ENCODE assay signal across 8 cellular contexts in the genomic region with DNA sequence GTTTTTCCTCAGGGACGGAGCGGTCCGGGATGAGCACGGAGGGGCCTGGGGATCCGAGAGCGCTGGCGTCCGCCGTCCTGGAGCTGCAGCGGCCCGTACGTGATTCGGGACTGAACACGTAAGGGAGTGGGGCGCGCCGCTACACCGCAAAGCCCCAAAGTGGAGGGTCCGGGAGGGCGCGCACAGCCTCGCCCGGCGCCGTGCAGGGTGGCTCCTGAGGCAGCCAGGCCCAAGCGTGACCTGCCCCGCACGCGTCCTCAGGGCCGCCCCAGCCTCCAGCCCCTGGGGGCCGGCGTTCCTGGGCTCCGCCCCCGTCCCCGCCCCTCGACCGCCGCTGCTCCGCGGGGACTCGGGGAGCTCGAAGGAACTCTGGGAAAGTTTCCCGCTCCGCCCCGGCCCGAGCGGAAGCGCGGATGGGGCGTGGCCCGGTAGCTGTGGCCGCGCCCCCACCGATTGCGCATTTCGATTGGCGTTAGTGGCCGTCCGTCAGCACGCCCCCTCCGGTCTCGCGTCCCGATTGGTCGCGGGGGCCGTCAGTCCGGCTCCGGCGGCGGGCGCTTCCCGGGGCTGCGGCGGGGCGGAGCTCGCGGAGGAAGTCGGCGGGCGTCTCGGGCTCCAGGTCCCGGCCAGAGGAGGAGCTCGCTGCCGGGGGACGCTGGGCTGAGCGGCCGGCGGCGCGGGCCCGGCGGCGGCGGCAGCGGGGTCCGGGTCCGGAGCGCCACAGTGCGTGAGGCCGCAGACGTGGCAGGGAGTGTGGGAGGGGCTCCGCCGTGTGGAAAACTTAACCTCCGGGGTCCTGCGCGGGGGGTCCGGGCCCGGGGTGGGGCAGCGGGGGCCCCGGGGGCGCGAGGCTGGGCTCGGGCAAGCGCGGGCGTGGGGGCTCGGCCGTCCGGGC. TPM values are rescaled to one million over a fixed set of nuclear protein-coding genes. Genes with fewer than 3 reads are reported as not detected.
DNase-seq lines count a peak whose midpoint lies in the region; ATAC-seq, FAIRE-seq and TF ChIP-seq lines count a peak whose summit lies in the region.

A gene (minus strand): TSS at position 270 of the 895 bp plus-strand sequence. CDS start 539 bp downstream, outside the sequence.
A gene (plus strand): TSS at position 620 of the 895 bp plus-strand sequence. CDS start 103 bp downstream, at position 723.

- H3K4me3 ChIP-seq in astrocyte of the cerebellum (ENCODE audit: low read depth, low read length) (peak within 1 kb of the TSS; percentile 79), hepatocyte (peak within 1 kb of the TSS; percentile 48), aorta (ENCODE audit: low read length in 2 of 2) (peak within 1 kb of the TSS; percentile 96 to 100)

- TF ChIP-seq CTCF in astrocyte of the cerebellum (IDR thresholded peaks at IDR 0.05; ENCODE audit: low read depth, low read length, missing control alignments) (no peak), hepatocyte (IDR thresholded peaks at IDR 0.05; ENCODE audit: poor library complexity) (no peak)

- under 1% methylated on average over 63 of the region's 120 CpGs for WGBS in hepatocyte (ENCODE audit: low lambda C conversion rate, missing lambda C conversion rate)
- 0 to 1% methylated on average over 104 to 120 of the region's 120 CpGs for WGBS in aorta, 2 donors

- peak; percentile 94 for FAIRE-seq in GM18507 (lab: Jason Lieb, UNC)

- peak within 1 kb of the TSS; percentile 94 for H3K4me2 ChIP-seq in hepatocyte

- H3K36me3 ChIP-seq in hepatocyte (replicated peaks; ENCODE audit: insufficient read depth, low read depth) (no peaks in the 10 kb centered on the region), aorta (ENCODE audit: control insufficient read depth in 1 of 2, insufficient read depth in 2 of 2, low read length in 1 of 2) (peaks cover 0 to 1% of the 10 kb centered on the region in 2 donors)

- in situ Hi-C loops in astrocyte of the cerebellum (cut with HindIII; ENCODE audit: low sequenced_read_pairs), result no loop called here

- ATAC-seq in HG02973 (IDR thresholded peaks at IDR 0.05; ENCODE audit: unreplicated experiment) (peak; percentile 81), aorta (ENCODE audit: low FRiP score) (peak; percentile 99)

- H2AFZ ChIP-seq in hepatocyte, result peak within 1 kb of the TSS; percentile 75

- no peaks in the 10 kb centered on the region for H3K9me2 ChIP-seq in hepatocyte (replicated peaks; ENCODE audit: insufficient read depth)

- intact Hi-C loops in aorta (cut with DNase I), result loop anchor here in 1 of 2 donors (5.0 to 10.0 kb wide), 2 partner anchors 37 to 85 kb away; a partner anchor contains a TSS

- DNase-seq in GM18507 (ENCODE audit: extremely low spot score, insufficient read length, low read depth) (peak; percentile 89), NCI-H1930 (lab: John Stamatoyannopoulos, UW) (peak; percentile 52 to 86), T-helper 22 cell (ENCODE audit: low read depth) (peak; percentile 95), astrocyte of the cerebellum (ENCODE audit: low read depth) (peak; percentile 97), hepatocyte (ENCODE audit: low spot score) (peak; percentile 100), renal cortical epithelial cell (ENCODE audit: low read depth) (peak; percentile 86), aorta (peak; percentile 99)

- H3K79me2 ChIP-seq in hepatocyte, result peaks cover 67% of the 10 kb centered on the region

- no peaks in the 10 kb centered on the region for H3K27me3 ChIP-seq in hepatocyte
- H3K27me3 ChIP-seq in aorta (ENCODE audit: control insufficient read depth in 1 of 2, insufficient read depth in 2 of 2, low read length in 1 of 2), result no peaks in the 10 kb centered on the region

- H3K27ac ChIP-seq in hepatocyte, result peak within 1 kb of the TSS; percentile 77
- H3K27ac ChIP-seq in aorta (ENCODE audit: low read depth in 1 of 2, low read length in 2 of 2), result peak within 1 kb of the TSS; percentile 55 to 70

- H3K9me3 ChIP-seq in hepatocyte (ENCODE audit: low read depth), result no peaks in the 10 kb centered on the region
- H3K9me3 ChIP-seq in aorta (ENCODE audit: control insufficient read depth, low read length), result no peaks in the 10 kb centered on the region

- peaks cover 28% of the 10 kb centered on the region for H4K20me1 ChIP-seq in hepatocyte (ENCODE audit: insufficient read depth, poor library complexity, severe bottlenecking)

- H3K4me1 ChIP-seq in hepatocyte (ENCODE audit: insufficient read depth) (peaks cover 19% of the 10 kb centered on the region), aorta (ENCODE audit: control insufficient read depth in 1 of 2, insufficient read depth in 2 of 2, low read length in 2 of 2) (peaks cover 3 to 4% of the 10 kb centered on the region in 2 donors)

RNA-seq across cellular contexts. Expression of the first gene that starts in this region (rescaled TPM):
- total RNA-seq in hepatocyte, result 4.6 and 6.8 TPM in 2 replicates
- 11.5 and 15.7 TPM in 2 replicates for polyA plus RNA-seq in hepatocyte
- total RNA-seq in renal cortical epithelial cell, result 6.4 and 8.2 TPM in 2 replicates
- 1 to 10 TPM; 4.6 to 8.8 TPM for total RNA-seq in aorta
- polyA plus RNA-seq in aorta, result 1 to 10 TPM; 6.1 to 6.7 TPM

RNA-seq across cellular contexts. Expression of the second gene that starts in this region (rescaled TPM):
- total RNA-seq in hepatocyte (66.1 and 66.4 TPM in 2 replicates), renal cortical epithelial cell (80.2 and 110 TPM in 2 replicates), aorta (100 to 1,000 TPM; 108 to 110 TPM)
- polyA plus RNA-seq in hepatocyte (72.9 and 80.3 TPM in 2 replicates), aorta (100 to 1,000 TPM in 1 of 2 donors, 10 to 100 TPM in 1; 36.9 to 101 TPM)

Comparison
In these comparisons a context has a peak if more than half of its experiments do, and no peak if none do; other contexts are left out.
1. Peak in every context shown above with its lines: DNase-seq, ATAC-seq, H3K4me3 ChIP-seq and H3K27ac ChIP-seq.
2. H3K4me3 ChIP-seq: peak in every context shown above with its lines; median percentile 98 in aorta; 79 in astrocyte of the cerebellum; 48 in hepatocyte.